In the genomic region with DNA sequence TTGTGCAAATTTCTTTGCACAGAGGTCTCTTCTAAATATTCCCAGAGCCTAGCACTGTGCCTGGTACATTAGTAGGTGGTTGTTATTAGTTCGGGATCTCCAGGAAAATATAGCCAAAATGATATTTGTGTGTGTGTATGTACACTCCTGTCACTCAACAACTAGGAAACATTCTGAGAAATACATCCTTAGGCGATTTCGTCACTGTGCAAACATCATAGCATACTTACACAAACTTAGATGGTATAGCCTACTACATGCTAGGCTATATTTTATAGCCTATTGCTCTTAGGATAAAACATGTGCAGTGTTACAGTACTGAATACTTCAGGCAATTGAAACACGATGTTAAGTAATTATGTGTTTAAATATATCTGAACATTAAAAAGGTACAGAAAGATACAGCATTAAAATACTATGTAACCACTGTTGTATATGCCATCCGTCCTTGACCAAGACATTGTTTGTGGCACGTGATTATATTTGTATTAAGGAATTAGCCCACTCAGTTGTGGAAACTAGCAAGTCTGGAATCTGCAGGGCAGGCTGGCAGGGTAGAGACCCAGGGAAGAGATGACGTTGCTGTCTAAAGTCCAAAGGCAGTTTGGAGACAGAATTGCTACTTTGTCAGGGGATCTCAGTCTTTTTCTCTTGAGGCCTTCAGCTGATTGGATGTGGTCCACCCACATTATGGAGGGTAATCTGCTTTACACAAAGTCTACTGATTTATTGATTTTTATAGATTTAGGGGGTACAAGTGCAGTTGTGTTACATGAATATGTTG, we compare ENCODE assay signal across 21 cellular contexts.
A peak's percentile ranks its signal among the peaks of the same experiment; 100 is the strongest.
DNase-seq lines count a peak whose midpoint lies in the region; ATAC-seq, FAIRE-seq and TF ChIP-seq lines count a peak whose summit lies in the region.
"Had no signal": no experiment of that assay in that cellular context is flagged by ENCODE, and none has a peak within 500 bp of the region (broad histone marks: within the 10 kb centered on the region; RNA-seq: fewer than 3 reads in every experiment).

No MANE protein-coding gene starts in this region.

- peaks cover 2% of the 10 kb centered on the region for H3K36me3 Mint-ChIP-seq in mesothelial cell of epicardium
- H3K36me3 Mint-ChIP-seq: CD8-positive, alpha-beta T cell had no signal

- H3K4me3 Mint-ChIP-seq in mesothelial cell of epicardium, result no peak overlapping the region
- H3K4me3 Mint-ChIP-seq: B cell; CD8-positive, alpha-beta T cell had no signal

- no peak overlapping the region for H3K4me3 ChIP-seq in MM.1S (ENCODE audit: low read length)
- no peak overlapping the region for H3K4me3 ChIP-seq in hepatocyte
- no peak overlapping the region for H3K4me3 ChIP-seq in small intestine (ENCODE audit: low read depth in 1 of 2, low read length in 2 of 2)
- H3K4me3 ChIP-seq: K562, SJCRH30 had no signal

- no peak for ATAC-seq in HG02798 (IDR thresholded peaks at IDR 0.05; ENCODE audit: poor library complexity, unreplicated experiment)
- ATAC-seq: CD8-positive, alpha-beta T cell; HCT116; K562; Panc1; SK-N-SH treated with all-trans-retinoic acid at 6 μM for 48 hours had no signal

- H3K9me2 ChIP-seq in MM.1S (replicated peaks; ENCODE audit: insufficient read depth, low read length) (no peaks in the 10 kb centered on the region), hepatocyte (replicated peaks; ENCODE audit: insufficient read depth) (no peaks in the 10 kb centered on the region)

- H3K27ac ChIP-seq in MM.1S (ENCODE audit: low read length) (peak overlapping the region; percentile 60; the same call in 1 of the 2 replicates), hepatocyte (peak overlapping the region; percentile 27), small intestine (ENCODE audit: low read depth in 1 of 2, low read length in 1 of 2) (no peak overlapping the region)
- H3K27ac ChIP-seq: C4-2B, SJCRH30 had no signal

- H3K27ac Mint-ChIP-seq in mesothelial cell of epicardium, result no peak overlapping the region
- H3K27ac Mint-ChIP-seq: B cell; CD8-positive, alpha-beta T cell had no signal

- H3K79me2 ChIP-seq in MM.1S (ENCODE audit: low read length), result no peaks in the 10 kb centered on the region
- H3K79me2 ChIP-seq in hepatocyte, result no peaks in the 10 kb centered on the region

- H4K20me1 ChIP-seq in MM.1S (ENCODE audit: insufficient read depth, low read length) (no peaks in the 10 kb centered on the region), hepatocyte (ENCODE audit: insufficient read depth, poor library complexity, severe bottlenecking) (no peaks in the 10 kb centered on the region)

- H3K4me1 ChIP-seq in MM.1S (ENCODE audit: low read length) (peaks cover 16% of the 10 kb centered on the region), hepatocyte (ENCODE audit: insufficient read depth) (no peaks in the 10 kb centered on the region), small intestine (ENCODE audit: control insufficient read depth in 2 of 2, insufficient read depth in 1 of 2, low read depth in 1 of 2, low read length in 1 of 2) (no peaks in the 10 kb centered on the region)
- H3K4me1 ChIP-seq: SJCRH30 had no signal

- peaks cover 4% of the 10 kb centered on the region for H3K9me3 Mint-ChIP-seq in mesothelial cell of epicardium
- H3K9me3 Mint-ChIP-seq: CD8-positive, alpha-beta T cell had no signal

- no peaks in the 10 kb centered on the region for H3K36me3 ChIP-seq in MM.1S (replicated peaks; ENCODE audit: insufficient read depth, low read length)
- H3K36me3 ChIP-seq in hepatocyte (replicated peaks; ENCODE audit: insufficient read depth, low read depth), result no peaks in the 10 kb centered on the region
- no peaks in the 10 kb centered on the region for H3K36me3 ChIP-seq in small intestine (ENCODE audit: control insufficient read depth in 2 of 2, insufficient read depth in 2 of 2, low read length in 2 of 2)
- H3K36me3 ChIP-seq: SJCRH30 had no signal

- DNase-seq in GM12892 (ENCODE audit: insufficient read length) (no peak), MM.1S (no peak), hepatocyte (ENCODE audit: low spot score) (peak; percentile 35), small intestine (no peak), islet precursor cell (no peak), mesothelial cell of epicardium (ENCODE audit: low spot score in 2 of 2, unreplicated experiment in 2 of 2) (no peak)
- DNase-seq: Caco-2; CD8-positive, alpha-beta T cell; Kasumi-1; NCI-H2029; NCI-H446 treated with DMSO at 0.1 percent for 48 hours; SJCRH30 had no signal

- WGBS in hepatocyte (ENCODE audit: low lambda C conversion rate, missing lambda C conversion rate), result 66% methylated on average over 7 of the region's 7 CpGs
- 41 to 72% (median 48%) methylated on average over 7 of the region's 7 CpGs for WGBS in small intestine, 3 donors

- H3F3A ChIP-seq in MM.1S (ENCODE audit: insufficient read depth, low read length), result no peaks in the 10 kb centered on the region; the same call in none of the 2 replicates

- peak overlapping the region; percentile 40; the same call in 1 of the 2 replicates for H3K4me2 ChIP-seq in MM.1S (ENCODE audit: low read depth, low read length)
- H3K4me2 ChIP-seq in hepatocyte, result no peak overlapping the region

- no peak for TF ChIP-seq POLR2A in GM12892 (IDR thresholded peaks at IDR 0.05; ENCODE audit: low read depth, low read length)

- H3K9me3 ChIP-seq in MM.1S (replicated peaks; ENCODE audit: insufficient read depth, low read length) (no peaks in the 10 kb centered on the region), hepatocyte (ENCODE audit: low read depth) (peaks cover 2% of the 10 kb centered on the region), small intestine (ENCODE audit: control insufficient read depth, low read depth) (no peaks in the 10 kb centered on the region)
- H3K9me3 ChIP-seq: Caco-2, SJCRH30 had no signal

- H3K27me3 Mint-ChIP-seq in mesothelial cell of epicardium (ENCODE audit: low read depth), result no peaks in the 10 kb centered on the region
- H3K27me3 Mint-ChIP-seq: B cell had no signal

- H3K27me3 ChIP-seq in MM.1S (replicated peaks; ENCODE audit: insufficient read depth, low read length), result no peaks in the 10 kb centered on the region
- no peaks in the 10 kb centered on the region for H3K27me3 ChIP-seq in hepatocyte
- no peaks in the 10 kb centered on the region for H3K27me3 ChIP-seq in small intestine (ENCODE audit: control insufficient read depth in 2 of 2, insufficient read depth in 2 of 2, low read length in 2 of 2)
- H3K27me3 ChIP-seq: SJCRH30 had no signal

- TF ChIP-seq CTCF in MM.1S (IDR thresholded peaks at IDR 0.05; ENCODE audit: low read length), result no peak
- TF ChIP-seq CTCF in hepatocyte (IDR thresholded peaks at IDR 0.05; ENCODE audit: poor library complexity), result no peak
- TF ChIP-seq CTCF in mesothelial cell of epicardium (IDR thresholded peaks at IDR 0.05; ENCODE audit: unreplicated experiment), result no peak

- peak; percentile 36 for FAIRE-seq in GM12892 (lab: Jason Lieb, UNC)
- FAIRE-seq in small intestine (lab: Jason Lieb, UNC), result peak; percentile 62
- FAIRE-seq: G401.6, H1, K562 had no signal

- no peak overlapping the region for H2AFZ ChIP-seq in MM.1S (ENCODE audit: low read length)
- H2AFZ ChIP-seq in hepatocyte, result no peak overlapping the region

- H3K4me1 Mint-ChIP-seq in mesothelial cell of epicardium, result no peaks in the 10 kb centered on the region
- H3K4me1 Mint-ChIP-seq: B cell had no signal

- no peak overlapping the region for H3K9ac ChIP-seq in MM.1S (ENCODE audit: low read length)

Comparison
In these comparisons a context has a peak if more than half of its experiments do, and no peak if none do; other contexts are left out.
1. H3K27ac ChIP-seq: peak in MM.1S (single experiment) and hepatocyte (single experiment); none in small intestine (0 of 2).